ENCODE assay signal across 18 cellular contexts in the genomic region with DNA sequence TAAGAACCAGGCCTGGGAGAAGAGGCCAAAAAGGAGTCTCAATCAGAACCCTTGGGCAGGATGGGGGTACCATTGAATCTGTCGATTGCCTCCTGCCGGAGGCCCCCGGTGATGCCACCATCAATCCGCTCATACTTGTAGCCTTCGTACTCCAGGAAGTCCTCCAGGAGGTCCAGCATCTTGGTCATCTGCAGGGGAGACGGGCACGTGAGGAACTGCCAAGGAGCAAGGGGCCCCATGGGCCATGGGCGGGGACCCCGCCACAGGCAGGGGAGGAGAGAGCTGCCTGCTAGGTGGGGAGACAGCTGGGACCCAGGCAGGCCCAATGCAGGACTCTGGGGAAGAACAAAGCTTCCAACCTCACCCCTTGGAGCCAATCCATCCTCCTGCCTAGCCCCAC. TPM values are rescaled to one million over a fixed set of nuclear protein-coding genes. Genes with fewer than 3 reads are reported as not detected.
DNase-seq lines count a peak whose midpoint lies in the region; ATAC-seq, FAIRE-seq and TF ChIP-seq lines count a peak whose summit lies in the region.
"Had no signal": no experiment of that assay in that cellular context is flagged by ENCODE, and none has a peak within 500 bp of the region (broad histone marks: within the 10 kb centered on the region; RNA-seq: fewer than 3 reads in every experiment).

No MANE protein-coding gene starts in this region.

- intact Hi-C loops in right lobe of liver (cut with DNase I) (no loop called here), HepG2 (cut with micrococcal nuclease; ENCODE audit: unreplicated experiment) (no loop called here), sigmoid colon (cut with DNase I) (no loop called here), sciatic nerve (cut with DNase I) (no loop called here)

- no peak overlapping the region for H3K27ac Mint-ChIP-seq in activated naive CD8-positive, alpha-beta T cell treated with anti-CD3 and anti-CD28 coated beads, Interleukin-2, amount 10 ng/mL, durations not matched to agents 7 days and 5 days
- no peak overlapping the region for H3K27ac Mint-ChIP-seq in activated naive CD8-positive, alpha-beta T cell treated with anti-CD3 and anti-CD28 coated beads for 36 hours
- H3K27ac Mint-ChIP-seq: CD4-positive, alpha-beta T cell had no signal

- H3K9ac ChIP-seq in HepG2 (ENCODE audit: insufficient read depth, low read depth, low read length): no peak overlapping the region

- BruUV-seq in HepG2 (replicated peaks; lab: Mats Ljungman, UMichigan): no TSS peak

- no peak overlapping the region for H2AFZ ChIP-seq in HepG2 (ENCODE audit: low read length)

- in situ Hi-C loops in HepG2 (cut with HindIII; ENCODE audit: extremely low pct_ligation_motif_present, low pct_unique_long_range_greater_than_20kb): no loop called here

- FAIRE-seq in HepG2 (lab: Jason Lieb, UNC): no peak
- FAIRE-seq: A549, D721Med, G401.6, GM12891, H1 had no signal

- TF ChIP-seq CTCF in right lobe of liver (IDR thresholded peaks at IDR 0.05) (no peak), HepG2 (CRISPR knock-in tag; IDR thresholded peaks at IDR 0.05) (no peak), sigmoid colon (IDR thresholded peaks at IDR 0.05) (no peak)

- TF ChIP-seq RAD21 in HepG2 (CRISPR knock-in tag; IDR thresholded peaks at IDR 0.05): no peak

- no peak for TF ChIP-seq EP300 in HepG2 (IDR thresholded peaks at IDR 0.05; ENCODE audit: low read depth in 2 of 2, low read length in 2 of 2)
- no peak for TF ChIP-seq EP300 in HepG2 (CRISPR knock-in tag; IDR thresholded peaks at IDR 0.05; ENCODE audit: borderline replicate concordance)
- TF ChIP-seq EP300 in sigmoid colon (IDR thresholded peaks at IDR 0.05): no peak

- POLR2A ChIA-PET in activated naive CD8-positive, alpha-beta T cell treated with anti-CD3 and anti-CD28 coated beads, Interleukin-2, amount 10 ng/mL, durations not matched to agents 7 days and 5 days (lab: Charles Lee): no interaction called here
- POLR2A ChIA-PET in HepG2 (lab: Yijun Ruan, JAX): no interaction called here

- H3K27ac ChIP-seq in right lobe of liver (no peak overlapping the region), HepG2 (ENCODE audit: extremely low read length, insufficient read depth, low read length) (no peak overlapping the region), sigmoid colon (no peak overlapping the region)
- H3K27ac ChIP-seq: 22Rv1, A549, C4-2B had no signal

- H3K27me3 ChIP-seq in right lobe of liver: no peaks in the 10 kb centered on the region
- peaks cover 9 to 51% of the 10 kb centered on the region in 2 experiments for H3K27me3 ChIP-seq in HepG2 (ENCODE audit: control insufficient read depth in 1 of 2, insufficient read depth in 2 of 2, low read length in 2 of 2)
- H3K27me3 ChIP-seq in sigmoid colon: peaks cover 0 to 7% (median 0%) of the 10 kb centered on the region in 3 donors

- no peak overlapping the region for H3K4me3 Mint-ChIP-seq in activated naive CD8-positive, alpha-beta T cell treated with anti-CD3 and anti-CD28 coated beads, Interleukin-2, amount 10 ng/mL, durations not matched to agents 7 days and 5 days
- no peak overlapping the region for H3K4me3 Mint-ChIP-seq in activated naive CD8-positive, alpha-beta T cell treated with anti-CD3 and anti-CD28 coated beads for 36 hours
- H3K4me3 Mint-ChIP-seq: CD4-positive, alpha-beta T cell; H9 had no signal

- H3K4me3 ChIP-seq in right lobe of liver: no peak overlapping the region
- H3K4me3 ChIP-seq in HepG2 (replicated peaks in 1 of 3; ENCODE audit: insufficient read depth in 1 of 3, low read depth in 2 of 3, low read length in 3 of 3): no peak overlapping the region
- no peak overlapping the region for H3K4me3 ChIP-seq in sigmoid colon
- H3K4me3 ChIP-seq: A549 had no signal

- no peaks in the 10 kb centered on the region for H3K9me3 Mint-ChIP-seq in activated naive CD8-positive, alpha-beta T cell treated with anti-CD3 and anti-CD28 coated beads, Interleukin-2, amount 10 ng/mL, durations not matched to agents 7 days and 5 days
- peaks cover 8% of the 10 kb centered on the region for H3K9me3 Mint-ChIP-seq in activated naive CD8-positive, alpha-beta T cell treated with anti-CD3 and anti-CD28 coated beads for 36 hours
- H3K9me3 Mint-ChIP-seq: CD4-positive, alpha-beta T cell had no signal

- TF ChIP-seq POLR2A in right lobe of liver (IDR thresholded peaks at IDR 0.05): no peak
- no peak for TF ChIP-seq POLR2A in HepG2 (IDR thresholded peaks at IDR 0.05; ENCODE audit: insufficient read depth in 1 of 2, low read depth in 2 of 2, low read length in 2 of 2)
- no peak for TF ChIP-seq POLR2A in sigmoid colon (IDR thresholded peaks at IDR 0.05)

- no peaks in the 10 kb centered on the region for H4K20me1 ChIP-seq in HepG2 (ENCODE audit: insufficient read depth, low read length)

- CTCF ChIA-PET in HepG2 (lab: Yijun Ruan, JAX; ENCODE audit: low intra/inter-chr PET ratio, low total read pairs): no interaction called here

- no peaks in the 10 kb centered on the region for H3K79me2 ChIP-seq in HepG2 (ENCODE audit: insufficient read depth, low read length)

- WGBS in right lobe of liver (ENCODE audit: insufficient coverage, low coverage, low lambda C conversion rate, missing lambda C conversion rate): 80% methylated on average over 1 of the region's 9 CpGs
- WGBS in HepG2 (ENCODE audit: low lambda C conversion rate): no CpG with 5 or more reads among the region's 9 CpGs
- 85 to 88% methylated on average over 9 of the region's 9 CpGs for WGBS in sigmoid colon, 2 donors

- H3K36me3 ChIP-seq in right lobe of liver (no peaks in the 10 kb centered on the region), HepG2 (replicated peaks in 1 of 2; ENCODE audit: control insufficient read depth in 1 of 2, insufficient read depth in 2 of 2, low read length in 2 of 2) (no peaks in the 10 kb centered on the region), sigmoid colon (no peaks in the 10 kb centered on the region)

- DNase-seq in activated naive CD8-positive, alpha-beta T cell treated with anti-CD3 and anti-CD28 coated beads, Interleukin-2, amount 10 ng/mL, durations not matched to agents 7 days and 5 days: peak; percentile 19
- DNase-seq in activated naive CD8-positive, alpha-beta T cell treated with anti-CD3 and anti-CD28 coated beads for 36 hours: no peak
- DNase-seq in right lobe of liver: peak in 2 of 3 donors; percentile 7 to 26
- no peak for DNase-seq in HepG2 (ENCODE audit: low spot score)
- peak; percentile 38 for DNase-seq in sigmoid colon
- DNase-seq in sciatic nerve (ENCODE audit: low spot score): no peak
- DNase-seq: AML-193; Caco-2; CD4-positive, alpha-beta T cell; H9 had no signal

- no peak for ATAC-seq in activated naive CD8-positive, alpha-beta T cell treated with anti-CD3 and anti-CD28 coated beads, Interleukin-2, amount 10 ng/mL, durations not matched to agents 7 days and 5 days (ENCODE audit: low read depth)
- ATAC-seq in right lobe of liver (no peak), HepG2 (no peak), GM21423 (IDR thresholded peaks at IDR 0.05; ENCODE audit: unreplicated experiment) (no peak), sciatic nerve (no peak)
- ATAC-seq: A549 had no signal

- H3K4me1 Mint-ChIP-seq in activated naive CD8-positive, alpha-beta T cell treated with anti-CD3 and anti-CD28 coated beads, Interleukin-2, amount 10 ng/mL, durations not matched to agents 7 days and 5 days: peaks cover 2% of the 10 kb centered on the region
- H3K4me1 Mint-ChIP-seq in activated naive CD8-positive, alpha-beta T cell treated with anti-CD3 and anti-CD28 coated beads for 36 hours: no peaks in the 10 kb centered on the region

- peaks cover 3% of the 10 kb centered on the region for H3K27me3 Mint-ChIP-seq in activated naive CD8-positive, alpha-beta T cell treated with anti-CD3 and anti-CD28 coated beads, Interleukin-2, amount 10 ng/mL, durations not matched to agents 7 days and 5 days
- peaks cover 3% of the 10 kb centered on the region for H3K27me3 Mint-ChIP-seq in activated naive CD8-positive, alpha-beta T cell treated with anti-CD3 and anti-CD28 coated beads for 36 hours

- H3K4me1 ChIP-seq in right lobe of liver (no peaks in the 10 kb centered on the region), HepG2 (ENCODE audit: insufficient read depth, low read length) (peaks cover 10% of the 10 kb centered on the region), sigmoid colon (peaks cover 0 to 11% (median 8%) of the 10 kb centered on the region in 4 donors)
- H3K4me1 ChIP-seq: Caco-2 had no signal

- H3K9me3 ChIP-seq in right lobe of liver: no peaks in the 10 kb centered on the region
- H3K9me3 ChIP-seq in HepG2 (ENCODE audit: low read length): peaks cover 9% of the 10 kb centered on the region
- peaks cover 0 to 5% (median 0%) of the 10 kb centered on the region in 4 donors for H3K9me3 ChIP-seq in sigmoid colon
- H3K9me3 ChIP-seq: Caco-2 had no signal

- no peaks in the 10 kb centered on the region for H3K36me3 Mint-ChIP-seq in activated naive CD8-positive, alpha-beta T cell treated with anti-CD3 and anti-CD28 coated beads, Interleukin-2, amount 10 ng/mL, durations not matched to agents 7 days and 5 days
- H3K36me3 Mint-ChIP-seq in activated naive CD8-positive, alpha-beta T cell treated with anti-CD3 and anti-CD28 coated beads for 36 hours: no peaks in the 10 kb centered on the region

- H3K4me2 ChIP-seq in HepG2 (ENCODE audit: low read depth, low read length): no peak overlapping the region
- H3K4me2 ChIP-seq: A549 had no signal

RNA-seq across cellular contexts. Expression of gene CHD5, which starts 48.6 kb away (rescaled TPM):
- under 1 TPM; 0.23 to 0.61 TPM for total RNA-seq in activated naive CD8-positive, alpha-beta T cell treated with anti-CD3 and anti-CD28 coated beads, Interleukin-2, amount 10 ng/mL, durations not matched to agents 7 days and 5 days
- total RNA-seq in activated naive CD8-positive, alpha-beta T cell treated with anti-CD3 and anti-CD28 coated beads for 36 hours: under 1 TPM; 0.44 to 0.56 TPM
- total RNA-seq in right lobe of liver (not detected), HepG2 (2016; rRNA removed; fragmentation: Illumina TruSeq; extraction: Trizol) (0.02 TPM in 1 of 2 replicates, not detected in the other), sigmoid colon (1 to 10 TPM in 3 of 4 donors, under 1 TPM in 1; 0.49 to 2.8 (median 1.5) TPM), sciatic nerve (0.09 TPM)
- not detected in 2 replicates for total RNA-seq in HepG2 (2016; cell fraction: cytosol; rRNA removed; fragmentation: Illumina TruSeq; extraction: Trizol; ENCODE audit: low read depth)
- 0.11 TPM in 1 of 2 replicates, not detected in the other for total RNA-seq in HepG2 (2016; cell fraction: insoluble cytoplasmic fraction; rRNA removed; fragmentation: Illumina TruSeq; extraction: Trizol)
- not detected in 2 replicates for total RNA-seq in HepG2 (2016; cell fraction: membrane; rRNA removed; fragmentation: Illumina TruSeq; extraction: Trizol)
- 0.09 TPM in 1 of 2 replicates, not detected in the other for total RNA-seq in HepG2 (2016; cell fraction: nucleus; rRNA removed; fragmentation: Illumina TruSeq; extraction: Trizol)
- polyA plus RNA-seq in HepG2 (2011; rRNA removed) (0.09 and 0.21 TPM in 2 replicates), sigmoid colon (under 1 TPM in 1 of 3 donors, not detected in 2; 0.80 TPM)
- 0.03 TPM in 1 of 2 replicates, not detected in the other for polyA plus RNA-seq in HepG2 (2011; cell fraction: cytosol; rRNA removed)
- polyA plus RNA-seq in HepG2 (2011; cell fraction: nucleus; rRNA removed): 0.42 and 0.51 TPM in 2 replicates
- polyA plus RNA-seq in HepG2 (2012): 0.03 and 0.05 TPM in 2 replicates
- polyA plus RNA-seq in HepG2 (2016; cell fraction: cytosol; fragmentation: Illumina TruSeq; extraction: Trizol; ENCODE audit: low read depth): not detected in 2 replicates
- polyA plus RNA-seq in HepG2 (2016; cell fraction: insoluble cytoplasmic fraction; fragmentation: Illumina TruSeq; extraction: Trizol; ENCODE audit: low read depth): not detected in 2 replicates
- polyA plus RNA-seq in HepG2 (2016; cell fraction: membrane; fragmentation: Illumina TruSeq; extraction: Trizol; ENCODE audit: low read depth): not detected in 2 replicates
- polyA plus RNA-seq in HepG2 (2016; cell fraction: nucleus; fragmentation: Illumina TruSeq; extraction: Trizol; ENCODE audit: insufficient read depth, low read depth): 0.10 and 0.29 TPM in 2 replicates
- polyA minus RNA-seq in HepG2 (2011; rRNA and poly(A)+ RNA removed; ENCODE audit: low replicate concordance): 0.10 and 0.56 TPM in 2 replicates
- polyA minus RNA-seq in HepG2 (2011; cell fraction: cytosol; rRNA and poly(A)+ RNA removed): not detected in 2 replicates
- polyA minus RNA-seq in HepG2 (2011; cell fraction: nucleus; rRNA and poly(A)+ RNA removed): 0.13 and 0.50 TPM in 2 replicates

Comparison
In these comparisons a context has a peak if more than half of its experiments do, and no peak if none do; other contexts are left out.
1. DNase-seq: peak in activated naive CD8-positive, alpha-beta T cell treated with anti-CD3 and anti-CD28 coated beads, Interleukin-2, amount 10 ng/mL, durations not matched to agents 7 days and 5 days (single experiment), right lobe of liver (2 of 3) and sigmoid colon (single experiment); none in activated naive CD8-positive, alpha-beta T cell treated with anti-CD3 and anti-CD28 coated beads for 36 hours (single experiment), HepG2 (single experiment) and sciatic nerve (single experiment).